9 cellular contexts compared by ENCODE assay signal in genomic region chr17:31490991-31491793, GRCh38.
DNase-seq lines count a peak whose midpoint lies in the region; ATAC-seq and TF ChIP-seq lines count a peak whose summit lies in the region.
"Had no signal": no experiment of that assay in that cellular context is flagged by ENCODE, and none has a peak within 500 bp of the region (broad histone marks: within the 10 kb centered on the region; RNA-seq: fewer than 3 reads in every experiment).

No MANE protein-coding gene starts in this region.

- H3K27me3 Mint-ChIP-seq in WTC11 (ENCODE audit: low read depth) (no peaks in the 10 kb centered on the region; the same call in 1 of the 2 replicates), naive B cell (no peaks in the 10 kb centered on the region)

- POLR2A ChIA-PET in WTC11 (lab: Charles Lee) = interaction anchor here (0.6 kb wide), 1 partner anchor 11 kb away, joined by 15 read pairs; no protein-coding TSS in a partner anchor

- peaks cover 18% of the 10 kb centered on the region for H3K4me1 ChIP-seq in foreskin keratinocyte

- H3K4me3 ChIP-seq in GM12864 (ENCODE audit: low read depth, low read length) = no peak overlapping the region

- CTCF ChIA-PET in WTC11 (lab: Charles Lee) = interaction anchor here (0.9 to 1.6 kb wide), 3 partner anchors 17 to 101 kb away, joined by 3 to 6 read pairs (median 5); no protein-coding TSS in a partner anchor

- H3K36me3 Mint-ChIP-seq in WTC11 (no peaks in the 10 kb centered on the region), naive B cell (no peaks in the 10 kb centered on the region)

- peak overlapping the region; percentile 3; the same call in 1 of the 2 replicates for H3K27ac Mint-ChIP-seq in WTC11
- peak overlapping the region; percentile 93 to 99 (median 98) for H3K27ac Mint-ChIP-seq in naive B cell

- no peak overlapping the region for H3K27ac ChIP-seq in foreskin keratinocyte

- TF ChIP-seq CTCF in GM12864 (IDR thresholded peaks at IDR 0.05; ENCODE audit: low read depth, low read length, missing control alignments) (no peak), WTC11 (IDR thresholded peaks at IDR 0.05) (no peak), foreskin keratinocyte (conservative IDR thresholded peaks at IDR 0.05) (no peak)

- no peaks in the 10 kb centered on the region for H3K27me3 ChIP-seq in foreskin keratinocyte

- H3K9me3 Mint-ChIP-seq in WTC11 = no peaks in the 10 kb centered on the region
- H3K9me3 Mint-ChIP-seq in naive B cell = no peaks in the 10 kb centered on the region

- peak; percentile 39 for ATAC-seq in HG02610 (IDR thresholded peaks at IDR 0.05; ENCODE audit: unreplicated experiment)
- no peak for ATAC-seq in WTC11
- ATAC-seq in naive B cell (ENCODE audit: low read depth in 2 of 2) = peak; percentile 38
- no peak for ATAC-seq in HG02588 (IDR thresholded peaks at IDR 0.05; ENCODE audit: unreplicated experiment)
- ATAC-seq in foreskin keratinocyte = no peak

- H3K4me3 Mint-ChIP-seq in WTC11 (peak overlapping the region; percentile 18; the same call in 1 of the 2 replicates), naive B cell (peak overlapping the region; percentile 72 to 95 (median 86))

- DNase-seq in GM12864 (ENCODE audit: low read depth) (peak; percentile 76), WTC11 (ENCODE audit: low spot score) (no peak), naive B cell (peak; percentile 80), RKO (ENCODE audit: low spot score) (no peak), foreskin keratinocyte (no peak)
- DNase-seq in NK-92 treated with Interleukin-12 subunit alpha and Interleukin-12 subunit beta, amount 100 ng/mL, for 24 hours (lab: John Stamatoyannopoulos, UW) = no peak
- DNase-seq: NCI-H345 had no signal

- H3K4me1 Mint-ChIP-seq in WTC11 = peaks cover 65% of the 10 kb centered on the region
- peaks cover 74 to 86% (median 84%) of the 10 kb centered on the region in 3 donors for H3K4me1 Mint-ChIP-seq in naive B cell

TF ChIP-seq in WTC11, 78 proteins besides CTCF, POLR2A, EP300 and RAD21:
- TF ChIP-seq ZNF671 (CRISPR knock-in tag; IDR thresholded peaks at IDR 0.05) = no peak
- peak; percentile 57 for TF ChIP-seq PRDM15 (CRISPR knock-in tag; IDR thresholded peaks at IDR 0.05)

Comparison
In these comparisons a context has a peak if more than half of its experiments do, and no peak if none do; other contexts are left out.
1. DNase-seq: peak in GM12864 (single experiment) and naive B cell (single experiment); none in WTC11 (single experiment), RKO (single experiment), foreskin keratinocyte (0 of 2) and NK-92 treated with Interleukin-12 subunit alpha and Interleukin-12 subunit beta, amount 100 ng/mL, for 24 hours (single experiment).
2. ATAC-seq: peak in HG02610 (single experiment) and naive B cell (2 of 2); none in WTC11 (single experiment), HG02588 (single experiment) and foreskin keratinocyte (single experiment).